Comparison of ENCODE assay signal across 9 cellular contexts in genomic region chr17:74369221-74369620, GRCh38. TPM values are rescaled to one million over a fixed set of nuclear protein-coding genes. Genes with fewer than 3 reads are reported as not detected.
DNase-seq lines count a peak whose midpoint lies in the region; ATAC-seq and TF ChIP-seq lines count a peak whose summit lies in the region.
"Had no signal": no experiment of that assay in that cellular context is flagged by ENCODE, and none has a peak within 500 bp of the region (broad histone marks: within the 10 kb centered on the region; RNA-seq: fewer than 3 reads in every experiment).

No MANE protein-coding gene starts in this region.

- H3K79me2 ChIP-seq in HCT116 (ENCODE audit: insufficient read depth, low read length), result no peaks in the 10 kb centered on the region

- H3K4me2 ChIP-seq in HCT116 (ENCODE audit: low read length), result no peak overlapping the region

- RAD21 ChIA-PET in HCT116 (lab: Charles Lee; ENCODE audit: low non-redundant PET in 1 of 2, low total read pairs in 2 of 2, uncharacterized antibody in 2 of 2, unreplicated experiment in 2 of 2), result interaction anchor here (0.9 to 2.1 kb wide), 3 partner anchors 10 to 87 kb away, joined by 3 to 13 read pairs (median 4); no protein-coding TSS in a partner anchor

- TF ChIP-seq CTCF in HCT116 (IDR thresholded peaks at IDR 0.05 in 2 of 3, conservative IDR thresholded peaks at IDR 0.05 in 1 of 3; ENCODE audit: borderline replicate concordance in 1 of 3, insufficient read depth in 1 of 3, low read depth in 2 of 3, low read length in 2 of 3), result no peak
- TF ChIP-seq CTCF in WTC11 (IDR thresholded peaks at IDR 0.05), result no peak
- no peak for TF ChIP-seq CTCF in colonic mucosa (IDR thresholded peaks at IDR 0.05)

- H3K4me1 Mint-ChIP-seq in WTC11, result peaks cover 8% of the 10 kb centered on the region

- H3K27ac ChIP-seq in HCT116 (ENCODE audit: low read depth, low read length) (no peak overlapping the region), colonic mucosa (no peak overlapping the region)

- POLR2A ChIA-PET in HCT116 (lab: Charles Lee), result interaction anchor here (1.2 to 2.1 kb wide), 2 partner anchors 12 to 88 kb away, joined by 3 to 7 read pairs; no protein-coding TSS in a partner anchor
- POLR2A ChIA-PET in WTC11 (lab: Charles Lee), result interaction anchor here (1.1 kb wide), 1 partner anchor 12 kb away, joined by 5 read pairs; no protein-coding TSS in a partner anchor

- H3K4me1 ChIP-seq in HCT116 (ENCODE audit: control insufficient read depth in 1 of 2, insufficient read depth in 2 of 2, low read length in 2 of 2), result peaks cover 2 to 13% of the 10 kb centered on the region in 2 experiments; a peak in 2 of 4 replicates
- peaks cover 4% of the 10 kb centered on the region for H3K4me1 ChIP-seq in colonic mucosa

- DNase-seq in HCT116 (ENCODE audit: low read depth, low spot score), result no peak
- peak; percentile 56 for DNase-seq in WTC11 (ENCODE audit: low spot score)
- peak; percentile 66 for DNase-seq in colonic mucosa
- peak; percentile 27 to 68 (median 43) for DNase-seq in stimulated activated CD4-positive, alpha-beta T cell treated with anti-CD3 and anti-CD28 coated beads, TNF-alpha, amount 100 ng/mL, for 24 hours (ENCODE audit: low read depth in 3 of 3)
- no peak for DNase-seq in NCI-H345 (lab: John Stamatoyannopoulos, UW)
- DNase-seq in epidermal melanocyte (ENCODE audit: insufficient read length, low spot score), result no peak
- DNase-seq in HK-2 (ENCODE audit: unreplicated experiment), result no peak

- no peak for TF ChIP-seq RAD21 in HCT116 (IDR thresholded peaks at IDR 0.05; ENCODE audit: low read depth)

- H3K36me3 ChIP-seq in HCT116 (ENCODE audit: control insufficient read depth in 1 of 2, insufficient read depth in 2 of 2, low read length in 2 of 2) (no peaks in the 10 kb centered on the region), colonic mucosa (no peaks in the 10 kb centered on the region)

- no peaks in the 10 kb centered on the region for H4K20me1 ChIP-seq in HCT116 (ENCODE audit: insufficient read depth)

- H3K36me3 Mint-ChIP-seq in WTC11, result no peaks in the 10 kb centered on the region

- H3K9me3 Mint-ChIP-seq in WTC11, result no peaks in the 10 kb centered on the region

- intact Hi-C loops in HCT116 (cut with micrococcal nuclease), result loop anchor here (2.0 kb wide), 2 partner anchors 164 to 234 kb away; no protein-coding TSS in a partner anchor
- intact Hi-C loops in colonic mucosa (cut with DNase I), result loop anchor here (2.0 kb wide), 1 partner anchor 124 kb away; no protein-coding TSS in a partner anchor

- H3K9ac ChIP-seq in HCT116 (ENCODE audit: low read length), result no peak overlapping the region
- no peak overlapping the region for H3K9ac ChIP-seq in colonic mucosa (ENCODE audit: low read depth in 2 of 2, low read length in 2 of 2)

- H3K4me3 ChIP-seq in HCT116 (replicated peaks in 1 of 2; ENCODE audit: low read depth in 1 of 2, low read length in 2 of 2), result no peak overlapping the region
- no peak overlapping the region for H3K4me3 ChIP-seq in colonic mucosa

- no peak overlapping the region for H3K4me3 Mint-ChIP-seq in WTC11

- H3K9me2 ChIP-seq in HCT116 (ENCODE audit: insufficient read depth), result no peaks in the 10 kb centered on the region

- H3K27me3 Mint-ChIP-seq in WTC11 (ENCODE audit: low read depth), result peaks cover 2% of the 10 kb centered on the region; the same call in 1 of the 2 replicates

- no TSS peak for BruUV-seq in HCT116 (replicated peaks; lab: Mats Ljungman, UMichigan)

- H3K27ac Mint-ChIP-seq in WTC11, result no peak overlapping the region

- H2AFZ ChIP-seq in HCT116 (ENCODE audit: low read depth, low read length, poor library complexity, severe bottlenecking), result no peak overlapping the region

- no peaks in the 10 kb centered on the region for H3K27me3 ChIP-seq in HCT116 (ENCODE audit: insufficient read depth, low read length)
- H3K27me3 ChIP-seq in colonic mucosa, result no peaks in the 10 kb centered on the region

- H3K9me3 ChIP-seq in HCT116 (ENCODE audit: control insufficient read depth in 1 of 2, insufficient read depth in 1 of 2, low read depth in 1 of 2, low read length in 2 of 2) (no peaks in the 10 kb centered on the region), colonic mucosa (no peaks in the 10 kb centered on the region)

- CTCF ChIA-PET in HCT116 (lab: Charles Lee), result interaction anchor here (1.7 to 4.8 kb wide), 12 partner anchors 8 to 235 kb away, joined by 5 to 91 read pairs (median 14); partner anchors contain the start of genes BTBD17 and CD300LB
- CTCF ChIA-PET in WTC11 (lab: Charles Lee), result interaction anchor here (0.8 to 7.1 kb wide), 39 partner anchors 10 to 422 kb away, joined by 3 to 138 read pairs (median 12); partner anchors contain the start of genes CD300A and CD300LB

- ATAC-seq in HCT116, result peak; percentile 37; the same call in 1 of the 2 replicates
- peak; percentile 69 for ATAC-seq in WTC11
- no peak for ATAC-seq in GM21360 (IDR thresholded peaks at IDR 0.05; ENCODE audit: unreplicated experiment)

- no peak for TF ChIP-seq POLR2A in HCT116 (IDR thresholded peaks at IDR 0.05; ENCODE audit: borderline replicate concordance, extremely low read depth, insufficient read depth, insufficient read length)

TF ChIP-seq in HCT116, 20 proteins besides CTCF, POLR2A, EP300 and RAD21 (continues in another document):
- no peak for TF ChIP-seq ATF3 (IDR thresholded peaks at IDR 0.05)
- TF ChIP-seq YY1 (IDR thresholded peaks at IDR 0.05; ENCODE audit: extremely low read depth, insufficient replicate concordance, low read depth, low read length), result no peak
- TF ChIP-seq EZH2 (IDR thresholded peaks at IDR 0.05), result no peak
- TF ChIP-seq TCF7L2 (IDR thresholded peaks at IDR 0.05; ENCODE audit: borderline replicate concordance, extremely low read depth, insufficient read depth, insufficient read length), result no peak
- TF ChIP-seq SRF (IDR thresholded peaks at IDR 0.05; ENCODE audit: low read depth), result no peak

TF ChIP-seq in WTC11, 78 proteins besides CTCF, POLR2A, EP300 and RAD21:
- TF ChIP-seq KAT7 (CRISPR knock-in tag; IDR thresholded peaks at IDR 0.05; ENCODE audit: borderline replicate concordance) (no peak), FOXP1 (CRISPR knock-in tag; IDR thresholded peaks at IDR 0.05; ENCODE audit: borderline replicate concordance) (no peak), ESRRA (CRISPR knock-in tag; IDR thresholded peaks at IDR 0.05; ENCODE audit: borderline replicate concordance) (no peak), E2F5 (CRISPR knock-in tag; IDR thresholded peaks at IDR 0.05) (no peak), TCF7 (CRISPR knock-in tag; IDR thresholded peaks at IDR 0.05; ENCODE audit: low read depth) (no peak), ATF3 (CRISPR knock-in tag; conservative IDR thresholded peaks at IDR 0.05) (no peak), RELA (CRISPR knock-in tag; IDR thresholded peaks at IDR 0.05; ENCODE audit: borderline replicate concordance) (no peak), E2F1 (CRISPR knock-in tag; IDR thresholded peaks at IDR 0.05) (no peak), TEAD4 (CRISPR knock-in tag; IDR thresholded peaks at IDR 0.05) (no peak)

RNA-seq across cellular contexts. Expression of gene GPR142, which starts 1.9 kb away (rescaled TPM):
- total RNA-seq in HCT116 (2021; ENCODE audit: unreplicated experiment) (not detected), WTC11 (2021) (0.25 to 0.73 TPM in 2 of 3 replicates, not detected in the other), colonic mucosa (under 1 TPM; 0.35 to 0.74 TPM)
- not detected in 2 replicates for polyA plus RNA-seq in HCT116 (2012)
- polyA plus RNA-seq: keratinocyte had no signal

RNA-seq across cellular contexts. Expression of gene BTBD17, which starts 7.6 kb away (rescaled TPM):
- not detected for total RNA-seq in HCT116 (2021; ENCODE audit: unreplicated experiment)
- 0.05 and 0.07 TPM in 2 replicates for polyA plus RNA-seq in HCT116 (2012)
- 0.94 to 2.1 TPM (median 2.0 TPM) in 3 replicates for total RNA-seq in WTC11 (2021)
- under 1 TPM in 1 of 2 donors, not detected in 1; 0.22 TPM for total RNA-seq in colonic mucosa
- polyA plus RNA-seq: keratinocyte had no signal

RNA-seq across cellular contexts. Expression of gene KIF19, which starts 43.2 kb away (rescaled TPM):
- 0.15 TPM for total RNA-seq in HCT116 (2021; ENCODE audit: unreplicated experiment)
- polyA plus RNA-seq in HCT116 (2012), result 0.06 and 0.18 TPM in 2 replicates
- total RNA-seq in WTC11 (2021), result 0.44 to 0.80 TPM (median 0.60 TPM) in 3 replicates
- 1 to 10 TPM; 2.6 to 3.2 TPM for total RNA-seq in colonic mucosa
- polyA plus RNA-seq: keratinocyte had no signal

Comparison
In these comparisons a context has a peak if more than half of its experiments do, and no peak if none do; other contexts are left out.
1. DNase-seq: peak in WTC11 (single experiment), colonic mucosa (single experiment) and stimulated activated CD4-positive, alpha-beta T cell treated with anti-CD3 and anti-CD28 coated beads, TNF-alpha, amount 100 ng/mL, for 24 hours (3 of 3); none in HCT116 (single experiment), NCI-H345 (single experiment), epidermal melanocyte (single experiment) and HK-2 (single experiment).